ENCODE assay signal across 2 cellular contexts in genomic region chr2:159753797-159754196, GRCh38.
TF ChIP-seq lines count a peak whose summit lies in the region.

No MANE protein-coding gene starts in this region.

TF ChIP-seq in GM23338, 12 proteins besides CTCF, POLR2A, EP300 and RAD21:
- no peak for TF ChIP-seq EZH2phosphoT487 (IDR thresholded peaks at IDR 0.05; ENCODE audit: unreplicated experiment)
- no peak for TF ChIP-seq ETS1 (IDR thresholded peaks at IDR 0.05)
- no peak for TF ChIP-seq ZNF462 (CRISPR knock-in tag; IDR thresholded peaks at IDR 0.05)
- TF ChIP-seq JUNB (IDR thresholded peaks at IDR 0.05; ENCODE audit: unreplicated experiment) = no peak
- no peak for TF ChIP-seq STAT1 (IDR thresholded peaks at IDR 0.05; ENCODE audit: unreplicated experiment)
- TF ChIP-seq ZNF114 (CRISPR knock-in tag; IDR thresholded peaks at IDR 0.05) = no peak
- TF ChIP-seq ZNF331 (CRISPR knock-in tag; IDR thresholded peaks at IDR 0.05; ENCODE audit: low read depth) = no peak

TF ChIP-seq in K562, 482 proteins besides CTCF, POLR2A, EP300 and RAD21:
- no peak for TF ChIP-seq GABPB1 (CRISPR knock-in tag; IDR thresholded peaks at IDR 0.05)
- no peak for TF ChIP-seq CXXC5 (CRISPR knock-in tag; IDR thresholded peaks at IDR 0.05)
- TF ChIP-seq POU5F1 (IDR thresholded peaks at IDR 0.05; ENCODE audit: borderline replicate concordance, low read depth, low read length, partially characterized antibody) = no peak
- TF ChIP-seq GTF3C2 (IDR thresholded peaks at IDR 0.05; ENCODE audit: borderline replicate concordance, extremely low read depth, insufficient read length) = no peak
TF ChIP-seq in K562: peak in this region for 0.
